ENCODE assay signal across 7 cellular contexts in the genomic region with DNA sequence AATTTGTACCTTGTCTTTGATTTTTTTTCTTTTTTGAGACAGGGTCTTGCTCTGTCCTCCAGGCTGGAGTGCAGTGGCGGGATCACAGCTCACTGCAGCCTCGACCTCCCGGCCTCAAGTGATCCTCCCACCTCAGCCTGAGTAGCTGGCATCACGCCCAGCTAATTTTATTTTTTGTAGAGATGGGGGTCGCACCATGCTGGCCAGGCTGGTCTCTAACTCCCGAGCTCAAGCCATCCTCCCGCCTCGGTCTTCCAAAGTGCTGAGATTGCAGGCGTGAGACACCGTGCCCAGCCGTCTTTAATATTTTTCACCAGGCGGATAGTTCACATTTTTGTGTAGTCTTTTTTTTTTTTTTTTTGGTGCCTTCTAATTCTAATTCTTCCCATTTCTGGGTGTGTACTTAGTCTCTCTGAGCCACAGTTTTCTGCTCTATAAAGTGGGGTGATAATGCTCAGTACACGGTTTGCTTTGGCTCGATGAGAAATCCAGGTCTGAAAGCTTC. TPM values are rescaled to one million over a fixed set of nuclear protein-coding genes. Genes with fewer than 3 reads are reported as not detected.
DNase-seq lines count a peak whose midpoint lies in the region; ATAC-seq and TF ChIP-seq lines count a peak whose summit lies in the region.

No MANE protein-coding gene starts in this region.

- H3K4me1 Mint-ChIP-seq in activated B cell treated with CpG ODN at 0.5 μM for 24 hours: peaks cover 34% of the 10 kb centered on the region

- TF ChIP-seq POLR2A in spleen (IDR thresholded peaks at IDR 0.05): no peak

- no peaks in the 10 kb centered on the region for H3K36me3 ChIP-seq in iPS-15b (ENCODE audit: control insufficient read depth, insufficient read depth, low read length)
- H3K36me3 ChIP-seq in spleen: peaks cover 0 to 45% (median 3%) of the 10 kb centered on the region in 6 donors
- no peaks in the 10 kb centered on the region for H3K36me3 ChIP-seq in BE2C

- ATAC-seq in activated B cell treated with CpG ODN at 0.5 μM for 24 hours (ENCODE audit: low read depth): no peak

- no peak overlapping the region for H3K9ac ChIP-seq in iPS-15b (ENCODE audit: low read depth, low read length)

- H3K9me3 ChIP-seq in iPS-15b (ENCODE audit: control insufficient read depth, insufficient read depth, low read length) (peaks cover 6% of the 10 kb centered on the region), spleen (peaks cover 2 to 29% (median 25%) of the 10 kb centered on the region in 8 donors), BE2C (no peaks in the 10 kb centered on the region)

- DNase-seq in HFF-Myc (ENCODE audit: extremely low read depth, low read depth) (no peak), activated B cell treated with CpG ODN at 0.5 μM for 24 hours (no peak), spleen (peak; percentile 74), HuH-7.5 (ENCODE audit: low spot score) (no peak), BE2C (no peak)
- no peak for DNase-seq in activated CD8-positive, alpha-beta memory T cell treated with anti-CD3 and anti-CD28 coated beads for 24 hours

- peaks cover 6% of the 10 kb centered on the region for H3K27me3 ChIP-seq in iPS-15b (ENCODE audit: control insufficient read depth, insufficient read depth, low read length)
- H3K27me3 ChIP-seq in spleen (replicated peaks in 1 of 7): no peaks in the 10 kb centered on the region
- no peaks in the 10 kb centered on the region for H3K27me3 ChIP-seq in BE2C

- POLR2A ChIA-PET in activated B cell treated with CpG ODN at 0.5 μM for 24 hours (lab: Charles Lee): interaction anchor here (0.6 to 2.4 kb wide), 38 partner anchors 11 to 960 kb away, joined by 3 to 17 read pairs (median 6); a partner anchor contains a TSS

- H3K4me3 Mint-ChIP-seq in activated B cell treated with CpG ODN at 0.5 μM for 24 hours: peak overlapping the region; percentile 86

- H3K36me3 Mint-ChIP-seq in activated B cell treated with CpG ODN at 0.5 μM for 24 hours (ENCODE audit: low read depth): peaks cover 51% of the 10 kb centered on the region

- H3K27ac ChIP-seq in spleen: peak overlapping the region; percentile 87 to 97 (median 92)

- WGBS in spleen, 5 donors: 40 to 56% (median 52%) methylated on average over 14 of the region's 14 CpGs

- CTCF ChIA-PET in activated B cell treated with CpG ODN at 0.5 μM for 24 hours (lab: Charles Lee): interaction anchor here (0.7 to 1.3 kb wide), 4 partner anchors 25 to 315 kb away, joined by 3 to 4 read pairs (median 4); a partner anchor contains a TSS

- H3K4me1 ChIP-seq in iPS-15b (ENCODE audit: control insufficient read depth, insufficient read depth, low read length): peaks cover 9% of the 10 kb centered on the region
- peaks cover 16 to 58% (median 48%) of the 10 kb centered on the region in 6 donors for H3K4me1 ChIP-seq in spleen
- no peaks in the 10 kb centered on the region for H3K4me1 ChIP-seq in BE2C

- no peaks in the 10 kb centered on the region for H3K27me3 Mint-ChIP-seq in activated B cell treated with CpG ODN at 0.5 μM for 24 hours

- peak overlapping the region; percentile 90 for H3K27ac Mint-ChIP-seq in activated B cell treated with CpG ODN at 0.5 μM for 24 hours

- TF ChIP-seq CTCF in HFF-Myc (IDR thresholded peaks at IDR 0.05; ENCODE audit: low read depth, low read length, missing control alignments) (no peak), activated B cell treated with CpG ODN at 0.5 μM for 24 hours (IDR thresholded peaks at IDR 0.05) (no peak), spleen (IDR thresholded peaks at IDR 0.05 in 8 of 11, conservative IDR thresholded peaks at IDR 0.05 in 3 of 11) (no peak), BE2C (IDR thresholded peaks at IDR 0.05; ENCODE audit: low read depth, low read length) (no peak)

- intact Hi-C loops in activated B cell treated with CpG ODN at 0.5 μM for 24 hours (cut with micrococcal nuclease) (loop anchor here (1.0 to 5.0 kb wide), 13 partner anchors 45 to 851 kb away; a partner anchor contains a TSS), spleen (cut with DNase I; ENCODE audit: low total_unique reads) (no loop called here)

- peaks cover 13% of the 10 kb centered on the region for H3K9me3 Mint-ChIP-seq in activated B cell treated with CpG ODN at 0.5 μM for 24 hours

- H3K4me3 ChIP-seq in HFF-Myc (replicated peaks; ENCODE audit: low read depth, low read length) (peak overlapping the region; percentile 91), iPS-15b (ENCODE audit: low read depth, low read length) (peak overlapping the region; percentile 8), spleen (peak overlapping the region; percentile 76 to 93 (median 88)), BE2C (ENCODE audit: low read depth, low read length) (no peak overlapping the region)

RNA-seq across cellular contexts. Expression of a gene that starts 0.5 kb away (rescaled TPM):
- total RNA-seq in activated B cell treated with CpG ODN at 0.5 μM for 24 hours (55.6 and 56.2 TPM in 2 replicates), spleen (10 to 100 TPM; 32.8 to 56.1 (median 48.6) TPM)
- polyA plus RNA-seq in spleen: 10 to 100 TPM; 15.4 to 20.4 (median 16.2) TPM
- 15.8 TPM for polyA plus RNA-seq in BE2C (2012; ENCODE audit: insufficient read depth, insufficient read length, low read depth)

RNA-seq across cellular contexts. Expression of a gene that starts 45.0 kb away (rescaled TPM):
- total RNA-seq in activated B cell treated with CpG ODN at 0.5 μM for 24 hours (1.4 and 2.8 TPM in 2 replicates), spleen (1 to 10 TPM; 1.1 to 8.0 (median 3.8) TPM)
- polyA plus RNA-seq in spleen: 1 to 10 TPM; 3.6 to 6.6 (median 5.0) TPM
- not detected for polyA plus RNA-seq in BE2C (2012; ENCODE audit: insufficient read depth, insufficient read length, low read depth)
